16 cellular contexts compared by ENCODE assay signal in genomic region chr17:77634710-77635109, GRCh38.
DNase-seq lines count a peak whose midpoint lies in the region; ATAC-seq, FAIRE-seq and TF ChIP-seq lines count a peak whose summit lies in the region.
"Had no signal": no experiment of that assay in that cellular context is flagged by ENCODE, and none has a peak within 500 bp of the region (broad histone marks: within the 10 kb centered on the region; RNA-seq: fewer than 3 reads in every experiment).

No MANE protein-coding gene starts in this region.

- H3K79me2 ChIP-seq in endothelial cell of umbilical vein (ENCODE audit: control insufficient read depth, insufficient read depth, low read length) = no peaks in the 10 kb centered on the region

- TF ChIP-seq POLR2A in endothelial cell of umbilical vein (IDR thresholded peaks at IDR 0.05; ENCODE audit: low read depth, low read length) = no peak

- POLR2A ChIA-PET in endothelial cell of umbilical vein (lab: Charles Lee) = no interaction called here

- H3K27me3 ChIP-seq in BLaER1 = no peaks in the 10 kb centered on the region
- peaks cover 0 to 2% of the 10 kb centered on the region in 2 experiments for H3K27me3 ChIP-seq in endothelial cell of umbilical vein (ENCODE audit: control insufficient read depth in 2 of 2, insufficient read depth in 2 of 2, low read length in 2 of 2)

- H4K20me1 ChIP-seq in BLaER1 (no peaks in the 10 kb centered on the region), endothelial cell of umbilical vein (replicated peaks; ENCODE audit: control insufficient read depth, extremely low read depth, insufficient read depth, low read length) (no peaks in the 10 kb centered on the region)

- H3K36me3 ChIP-seq in BLaER1 (no peaks in the 10 kb centered on the region), endothelial cell of umbilical vein (ENCODE audit: control insufficient read depth in 2 of 2, extremely low read depth in 1 of 2, insufficient read depth in 2 of 2, low read length in 2 of 2) (no peaks in the 10 kb centered on the region)
- H3K36me3 ChIP-seq: SJSA1 had no signal

- DNase-seq in NCI-H82 (lab: John Stamatoyannopoulos, UW) = peak; percentile 99
- DNase-seq in endothelial cell of umbilical vein (ENCODE audit: low read depth, low spot score) = peak; percentile 13
- DNase-seq in HK-2 (ENCODE audit: unreplicated experiment) = no peak
- DNase-seq in NCI-H1417 treated with DMSO at 0.1 percent for 48 hours (lab: John Stamatoyannopoulos, UW) = no peak
- DNase-seq: activated CD4-positive, CD25-positive, alpha-beta regulatory T cell; EL; foreskin melanocyte; NCI-H1105; NCI-H748 treated with DMSO at 0.1 percent for 48 hours had no signal

- H3K4me1 ChIP-seq in BLaER1 = peaks cover 7% of the 10 kb centered on the region; the same call in 1 of the 2 replicates
- no peaks in the 10 kb centered on the region for H3K4me1 ChIP-seq in endothelial cell of umbilical vein (ENCODE audit: control insufficient read depth, extremely low read depth, insufficient read depth, low read length)
- H3K4me1 ChIP-seq: SJSA1 had no signal

- H3K9ac ChIP-seq in BLaER1 = no peak overlapping the region
- no peak overlapping the region for H3K9ac ChIP-seq in endothelial cell of umbilical vein (replicated peaks; ENCODE audit: extremely low read depth, insufficient read depth, low read length)

- no peak for TF ChIP-seq CTCF in endothelial cell of umbilical vein (IDR thresholded peaks at IDR 0.05; ENCODE audit: extremely low read depth in 1 of 2, insufficient read depth in 1 of 2, low read depth in 1 of 2, low read length in 2 of 2)

- intact Hi-C loops in endothelial cell of umbilical vein (cut with micrococcal nuclease) = no loop called here

- CTCF ChIA-PET in endothelial cell of umbilical vein (lab: Charles Lee) = no interaction called here

- no peak for FAIRE-seq in endothelial cell of umbilical vein (lab: Jason Lieb, UNC)
- FAIRE-seq: islet of Langerhans had no signal

- dilution Hi-C loops in endothelial cell of umbilical vein (cut with MboI; ENCODE audit: extremely low pct_ligation_motif_present, low sequenced_read_pairs) = no loop called here

- ATAC-seq in GM18873 (IDR thresholded peaks at IDR 0.05; ENCODE audit: low FRiP score, unreplicated experiment) (peak; percentile 55), HG03139 (IDR thresholded peaks at IDR 0.05; ENCODE audit: unreplicated experiment) (no peak), GM18868 (IDR thresholded peaks at IDR 0.05; ENCODE audit: unreplicated experiment) (no peak)

- no peak overlapping the region for H3K27ac ChIP-seq in BLaER1
- no peak overlapping the region for H3K27ac ChIP-seq in endothelial cell of umbilical vein (ENCODE audit: insufficient read depth, low read depth, low read length)
- H3K27ac ChIP-seq: dorsolateral prefrontal cortex, SJSA1 had no signal

- BruUV-seq in endothelial cell of umbilical vein (replicated peaks; lab: Mats Ljungman, UMichigan) = no TSS peak

- H3K4me3 ChIP-seq in BLaER1 (no peak overlapping the region), endothelial cell of umbilical vein (replicated peaks in 1 of 3; ENCODE audit: insufficient read depth in 1 of 3, low read depth in 1 of 3, low read length in 3 of 3) (no peak overlapping the region)
- H3K4me3 ChIP-seq: dorsolateral prefrontal cortex, SJSA1 had no signal

- H3K4me2 ChIP-seq in BLaER1 (peak overlapping the region; percentile 12; the same call in 1 of the 2 replicates), endothelial cell of umbilical vein (ENCODE audit: insufficient read depth, low read length) (no peak overlapping the region)

- H3K9me1 ChIP-seq in endothelial cell of umbilical vein (replicated peaks; ENCODE audit: control insufficient read depth, extremely low read depth, insufficient read depth, low read length) = no peaks in the 10 kb centered on the region

- H2AFZ ChIP-seq in endothelial cell of umbilical vein (ENCODE audit: low read depth, low read length) = no peak overlapping the region

- H3K9me3 ChIP-seq in BLaER1 (no peaks in the 10 kb centered on the region), endothelial cell of umbilical vein (replicated peaks; ENCODE audit: control insufficient read depth, insufficient read depth, low read length) (no peaks in the 10 kb centered on the region)
- H3K9me3 ChIP-seq: SJSA1 had no signal

TF ChIP-seq in endothelial cell of umbilical vein, 7 proteins besides CTCF, POLR2A, EP300 and RAD21:
- TF ChIP-seq JUN (IDR thresholded peaks at IDR 0.05; ENCODE audit: borderline replicate concordance, insufficient read depth, insufficient read length, low read depth) (no peak), FOS (IDR thresholded peaks at IDR 0.05; ENCODE audit: borderline replicate concordance, insufficient read depth, low read length) (no peak), MYC (IDR thresholded peaks at IDR 0.05; ENCODE audit: low read depth, low read length) (no peak), GATA2 (IDR thresholded peaks at IDR 0.05; ENCODE audit: insufficient read depth, insufficient read length, low read depth, low read length) (no peak), EZH2 (IDR thresholded peaks at IDR 0.05; ENCODE audit: borderline replicate concordance, low read depth, low read length, severe bottlenecking) (no peak), POLR2AphosphoS5 (IDR thresholded peaks at IDR 0.05; ENCODE audit: insufficient read depth, low read depth, low read length) (no peak)
- TF ChIP-seq, protein P1, sequence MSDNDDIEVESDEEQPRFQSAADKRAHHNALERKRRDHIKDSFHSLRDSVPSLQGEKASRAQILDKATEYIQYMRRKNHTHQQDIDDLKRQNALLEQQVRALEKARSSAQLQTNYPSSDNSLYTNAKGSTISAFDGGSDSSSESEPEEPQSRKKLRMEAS (IDR thresholded peaks at IDR 0.05; ENCODE audit: insufficient read depth, insufficient read length) = no peak
TF ChIP-seq in endothelial cell of umbilical vein: peak in this region for 0.

Comparison
In these comparisons a context has a peak if more than half of its experiments do, and no peak if none do; other contexts are left out.
1. DNase-seq: peak in NCI-H82 (single experiment) and endothelial cell of umbilical vein (single experiment); none in HK-2 (single experiment) and NCI-H1417 treated with DMSO at 0.1 percent for 48 hours (single experiment).